In genomic region chr9:4079346-4079745, GRCh38 we compare ENCODE assay signal across 34 cellular contexts.
"Had no signal": no experiment of that assay in that cellular context is flagged by ENCODE, and none has a peak within 500 bp of the region (broad histone marks: within the 10 kb centered on the region; RNA-seq: fewer than 3 reads in every experiment).

No MANE protein-coding gene starts in this region.

- H3K4me2 ChIP-seq: PC-9 had no signal

- H3K36me3 ChIP-seq: MG63 had no signal

- H3K4me3 ChIP-seq: MG63, PC-9 had no signal

- H3K27ac Mint-ChIP-seq: activated B cell treated with CpG ODN at 0.5 μM for 24 hours; activated CD4-positive, alpha-beta memory T cell treated with anti-CD3 and anti-CD28 coated beads for 36 hours; activated naive CD8-positive, alpha-beta T cell treated with anti-CD3 and anti-CD28 coated beads, Interleukin-2, amount 10 ng/mL, durations not matched to agents 7 days and 5 days; activated T-helper 2 cell treated with anti-CD3 and anti-CD28 coated beads, Interferon-gamma antibody, Interleukin-2, Interleukin-4, amounts not matched to agents 10 μg/mL and 5 μg/mL and 100 μg/mL, durations not matched to agents 14 hours and 24 hours and 36 hours had no signal

- H3K27me3 ChIP-seq: MG63 had no signal

- H3K9me3 ChIP-seq: MG63 had no signal

- H3K36me3 Mint-ChIP-seq: activated CD4-positive, alpha-beta memory T cell treated with anti-CD3 and anti-CD28 coated beads for 36 hours; activated naive CD4-positive, alpha-beta T cell treated with anti-CD3 and anti-CD28 coated beads, Interleukin-2, amount 50 U/mL, for 24 hours; activated naive CD8-positive, alpha-beta T cell treated with anti-CD3 and anti-CD28 coated beads, Interleukin-2, amount 10 ng/mL, durations not matched to agents 7 days and 5 days; brain had no signal

- H3K27ac ChIP-seq: PC-9, RWPE1, VCaP had no signal

- H3K4me3 Mint-ChIP-seq: activated B cell treated with CpG ODN at 0.5 μM for 24 hours; activated CD4-positive, alpha-beta memory T cell treated with anti-CD3 and anti-CD28 coated beads for 36 hours; activated naive CD4-positive, alpha-beta T cell treated with anti-CD3 and anti-CD28 coated beads, Interleukin-2, amount 50 U/mL, for 24 hours; activated naive CD8-positive, alpha-beta T cell treated with anti-CD3 and anti-CD28 coated beads, Interleukin-2, amount 10 ng/mL, durations not matched to agents 7 days and 5 days; brain had no signal

- H3K9me3 Mint-ChIP-seq: activated B cell treated with CpG ODN at 0.5 μM for 24 hours; activated CD4-positive, alpha-beta memory T cell treated with anti-CD3 and anti-CD28 coated beads for 36 hours; activated naive CD4-positive, alpha-beta T cell treated with anti-CD3 and anti-CD28 coated beads, Interleukin-2, amount 50 U/mL, for 24 hours; activated naive CD8-positive, alpha-beta T cell treated with anti-CD3 and anti-CD28 coated beads, Interleukin-2, amount 10 ng/mL, durations not matched to agents 7 days and 5 days; activated T-helper 2 cell treated with anti-CD3 and anti-CD28 coated beads, Interferon-gamma antibody, Interleukin-2, Interleukin-4, amounts not matched to agents 10 μg/mL and 5 μg/mL and 100 μg/mL, durations not matched to agents 14 hours and 24 hours and 36 hours had no signal

- H2AFZ ChIP-seq: PC-9 had no signal

- DNase-seq: activated B cell treated with CpG ODN at 0.5 μM for 24 hours; activated CD4-positive, alpha-beta memory T cell treated with anti-CD3 and anti-CD28 coated beads for 36 hours; activated CD4-positive, alpha-beta T cell treated with anti-CD3 and anti-CD28 coated beads for 4 hours; activated CD4-positive, alpha-beta T cell treated with anti-CD3 and anti-CD28 coated beads, Interleukin-2, amount 50 U/mL, for 1 hour; activated CD4-positive, CD25-positive, alpha-beta regulatory T cell treated with anti-CD3 and anti-CD28 coated beads, Interleukin-2, amount 50 U/mL, for 72 hours; activated CD8-positive, alpha-beta memory T cell treated with anti-CD3 and anti-CD28 coated beads, Interleukin-2, amount 50 U/mL, for 48 hours; activated gamma-delta T cell; activated naive CD4-positive, alpha-beta T cell treated with Interleukin-2 at 50 U/mL for 16 hours; activated naive CD8-positive, alpha-beta T cell treated with anti-CD3 and anti-CD28 coated beads, Interleukin-2, amount 10 ng/mL, durations not matched to agents 7 days and 5 days; caudate nucleus; cerebellar nuclear complex; Karpas-422; KBM-7; MG63; NCI-H1092; NCI-H1436 treated with DMSO at 0.1 percent for 48 hours; NCI-H1694 treated with DMSO at 0.1 percent for 48 hours; NCI-H2029; NCI-H345; NCI-H524 treated with DMSO at 0.1 percent for 48 hours; NCI-H748 treated with DMSO at 0.1 percent for 48 hours; NK-92 treated with Interleukin-12 subunit alpha and Interleukin-12 subunit beta, amount 100 ng/mL, for 24 hours; PC-9; SIG-M5; SW 1271; T-helper 1 cell; T-helper 2 cell; T-helper 9 cell had no signal

- ATAC-seq: Right ventricle myocardium inferior had no signal

- H3K4me1 Mint-ChIP-seq: activated B cell treated with CpG ODN at 0.5 μM for 24 hours; activated naive CD4-positive, alpha-beta T cell treated with anti-CD3 and anti-CD28 coated beads, Interleukin-2, amount 50 U/mL, for 24 hours; activated naive CD8-positive, alpha-beta T cell treated with anti-CD3 and anti-CD28 coated beads, Interleukin-2, amount 10 ng/mL, durations not matched to agents 7 days and 5 days had no signal
